ENCODE assay signal across 12 cellular contexts in the genomic region with DNA sequence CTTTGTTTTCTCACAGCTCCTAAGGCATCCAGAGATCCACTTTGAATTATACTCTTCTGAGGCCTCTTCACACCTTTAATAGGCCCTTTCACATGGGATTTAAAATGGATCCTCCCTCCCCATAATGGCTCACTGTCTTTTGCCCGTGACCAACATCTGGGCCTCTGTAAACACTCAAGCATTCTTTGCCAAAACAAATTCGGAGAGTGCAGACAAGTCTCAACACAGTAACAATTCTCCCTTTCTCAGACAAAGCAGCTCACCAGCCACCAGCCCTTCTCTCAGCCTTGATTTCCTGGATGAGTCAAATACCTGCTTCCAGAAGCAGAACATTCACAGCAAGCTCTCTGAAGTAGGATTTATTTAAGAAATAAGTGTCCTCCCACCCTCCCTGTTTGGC. TPM values are rescaled to one million over a fixed set of nuclear protein-coding genes. Genes with fewer than 3 reads are reported as not detected.
DNase-seq lines count a peak whose midpoint lies in the region; ATAC-seq and TF ChIP-seq lines count a peak whose summit lies in the region.
"Had no signal": no experiment of that assay in that cellular context is flagged by ENCODE, and none has a peak within 500 bp of the region (broad histone marks: within the 10 kb centered on the region; RNA-seq: fewer than 3 reads in every experiment).

No MANE protein-coding gene starts in this region.

- peak overlapping the region; percentile 36 for H3K14ac ChIP-seq in trophoblast cell (ENCODE audit: low read length)

- H2BK12ac ChIP-seq in trophoblast cell (ENCODE audit: low read length), result no peak overlapping the region

- peak overlapping the region; percentile 19 for H2BK5ac ChIP-seq in trophoblast cell (ENCODE audit: low read depth, low read length, poor library complexity)

- peaks cover 11 to 13% of the 10 kb centered on the region in 2 experiments for H3K4me1 ChIP-seq in trophoblast cell (ENCODE audit: control insufficient read depth in 1 of 2, insufficient read depth in 2 of 2, low read length in 2 of 2)

- H3K79me2 ChIP-seq in trophoblast cell (ENCODE audit: control insufficient read depth, insufficient read depth, low read length, poor library complexity), result no peaks in the 10 kb centered on the region

- no peak overlapping the region for H2AFZ ChIP-seq in trophoblast cell (ENCODE audit: insufficient read depth, low read length, poor library complexity)

- no peak for TF ChIP-seq CTCF in epithelial cell of esophagus (IDR thresholded peaks at IDR 0.05; ENCODE audit: insufficient read depth, low read depth, low read length, missing control alignments)

- H4K12ac ChIP-seq in trophoblast cell (ENCODE audit: low read depth, low read length), result no peak overlapping the region

- no peak overlapping the region for H3K4me2 ChIP-seq in trophoblast cell (ENCODE audit: low read length)

- H3K27me3 ChIP-seq in trophoblast cell (ENCODE audit: insufficient read depth, low read length), result no peaks in the 10 kb centered on the region

- H3K4ac ChIP-seq in trophoblast cell (ENCODE audit: low read depth, low read length), result no peak overlapping the region

- DNase-seq in DMS 273 (lab: John Stamatoyannopoulos, UW; ENCODE audit: unreplicated experiment) (peak; percentile 35), DMS 273 treated with DMSO at 0.1 percent for 48 hours (lab: John Stamatoyannopoulos, UW) (no peak), NCI-H2171 (lab: John Stamatoyannopoulos, UW) (peak; percentile 43), epithelial cell of esophagus (ENCODE audit: low read depth) (peak; percentile 97), trophoblast cell (no peak)
- no peak for DNase-seq in stimulated activated CD4-positive, alpha-beta T cell treated with anti-CD3 and anti-CD28 coated beads, Interleukin-4, amount 100 ng/mL, for 24 hours
- no peak for DNase-seq in activated naive CD4-positive, alpha-beta T cell (lab: John Stamatoyannopoulos, UW)
- DNase-seq: central memory CD4-positive, alpha-beta T cell; T-helper 2 cell had no signal

- no peak overlapping the region for H3K9ac ChIP-seq in trophoblast cell (ENCODE audit: low read length)

- H3K4me3 ChIP-seq in epithelial cell of esophagus (ENCODE audit: low read length) (no peak overlapping the region), trophoblast cell (ENCODE audit: low read depth, low read length) (no peak overlapping the region)
- H3K4me3 ChIP-seq: thoracic aorta had no signal

- H2AK5ac ChIP-seq in trophoblast cell (ENCODE audit: low read length), result no peak overlapping the region

- no CpG with 5 or more reads among the region's 2 CpGs for WGBS in trophoblast cell (ENCODE audit: extremely low coverage, insufficient coverage, insufficient read length)

- no peak for ATAC-seq in HG03571 (IDR thresholded peaks at IDR 0.05; ENCODE audit: unreplicated experiment)

- peak overlapping the region; percentile 45 for H2BK120ac ChIP-seq in trophoblast cell (ENCODE audit: insufficient read depth, low read length, poor library complexity)

- peak overlapping the region; percentile 7 for H3K27ac ChIP-seq in trophoblast cell (ENCODE audit: low read depth, low read length)
- H3K27ac ChIP-seq: 22Rv1, thoracic aorta had no signal

- H4K91ac ChIP-seq in trophoblast cell (ENCODE audit: low read depth, low read length), result peak overlapping the region; percentile 64

- no peaks in the 10 kb centered on the region for H3K36me3 ChIP-seq in trophoblast cell (ENCODE audit: control insufficient read depth in 1 of 2, insufficient read depth in 2 of 2, low read length in 2 of 2)
- H3K36me3 ChIP-seq: thoracic aorta had no signal

- no peak overlapping the region for H3K23ac ChIP-seq in trophoblast cell (ENCODE audit: low read length)

- no peaks in the 10 kb centered on the region for H3K9me3 ChIP-seq in trophoblast cell (ENCODE audit: insufficient read depth, low read depth, low read length)
- H3K9me3 ChIP-seq: thoracic aorta had no signal

- peaks cover 3% of the 10 kb centered on the region for H3K79me1 ChIP-seq in trophoblast cell (ENCODE audit: low read length)

- H3K18ac ChIP-seq in trophoblast cell (ENCODE audit: low read length), result no peak overlapping the region

- peak overlapping the region; percentile 52 for H4K8ac ChIP-seq in trophoblast cell (ENCODE audit: low read depth, low read length)

RNA-seq across cellular contexts. Expression of a gene that starts 14.0 kb away (rescaled TPM):
- 46.6 and 47.8 TPM in 2 replicates for polyA plus RNA-seq in trophoblast cell (2013)

RNA-seq across cellular contexts. Expression of a gene that starts 27.1 kb away (rescaled TPM):
- 10.6 and 12.1 TPM in 2 replicates for polyA plus RNA-seq in trophoblast cell (2013)

Comparison
In these comparisons a context has a peak if more than half of its experiments do, and no peak if none do; other contexts are left out.
1. DNase-seq: peak in DMS 273 (single experiment), NCI-H2171 (single experiment) and epithelial cell of esophagus (single experiment); none in DMS 273 treated with DMSO at 0.1 percent for 48 hours (single experiment), trophoblast cell (0 of 2), stimulated activated CD4-positive, alpha-beta T cell treated with anti-CD3 and anti-CD28 coated beads, Interleukin-4, amount 100 ng/mL, for 24 hours (single experiment) and activated naive CD4-positive, alpha-beta T cell (0 of 4).